Comparison of ENCODE assay signal across 9 cellular contexts in genomic region chr1:30744060-30744756, GRCh38. TPM values are rescaled to one million over a fixed set of nuclear protein-coding genes. Genes with fewer than 3 reads are reported as not detected.
DNase-seq lines count a peak whose midpoint lies in the region; FAIRE-seq and TF ChIP-seq lines count a peak whose summit lies in the region.
"Had no signal": no experiment of that assay in that cellular context is flagged by ENCODE, and none has a peak within 500 bp of the region (broad histone marks: within the 10 kb centered on the region; RNA-seq: fewer than 3 reads in every experiment).

No MANE protein-coding gene starts in this region.

- peak overlapping the region; percentile 20; the same call in 1 of the 2 replicates for H3K4me2 ChIP-seq in OCI-LY1 (ENCODE audit: low read length)

- H3K36me3 Mint-ChIP-seq in CD4-positive, alpha-beta memory T cell = peaks cover 45 to 78% of the 10 kb centered on the region in 2 donors

- H3K27me3 Mint-ChIP-seq in CD4-positive, alpha-beta memory T cell = no peaks in the 10 kb centered on the region

- POLR2A ChIA-PET in CD4-positive, alpha-beta memory T cell (lab: Charles Lee; ENCODE audit: partially characterized antibody) = interaction anchor here (1.0 to 37.5 kb wide), 8 partner anchors 12 to 1365 kb away, joined by 3 to 1160 read pairs (median 20); partner anchors contain the start of gene LAPTM5

- peak in 3 of 5 donors; percentile 59 to 75 (median 66) for DNase-seq in CD4-positive, alpha-beta memory T cell
- DNase-seq in GM20000 (ENCODE audit: low spot score) (peak; percentile 57), fibroblast of mammary gland (ENCODE audit: low read depth) (peak; percentile 35), RCC 7860 (ENCODE audit: low spot score) (no peak), NCI-H774 (lab: John Stamatoyannopoulos, UW) (no peak), dedifferentiated amniotic fluid mesenchymal stem cell (ENCODE audit: extremely low spot score) (no peak), LoVo (ENCODE audit: low spot score) (no peak)

- H3K9me3 Mint-ChIP-seq in CD4-positive, alpha-beta memory T cell = peaks cover 0 to 3% (median 0%) of the 10 kb centered on the region in 8 donors

- peaks cover 45% of the 10 kb centered on the region for H3K36me3 ChIP-seq in CD4-positive, alpha-beta memory T cell (ENCODE audit: insufficient read depth, low read length)
- peaks cover 18% of the 10 kb centered on the region for H3K36me3 ChIP-seq in OCI-LY1 (ENCODE audit: insufficient read depth, low read length)

- H3K4me3 Mint-ChIP-seq in CD4-positive, alpha-beta memory T cell = peak overlapping the region; percentile 77 to 98 (median 89)

- H3K9me2 ChIP-seq in OCI-LY1 (ENCODE audit: low read depth, low read length) = no peaks in the 10 kb centered on the region

- H3K27ac ChIP-seq in CD4-positive, alpha-beta memory T cell (ENCODE audit: low read depth, low read length) = peak overlapping the region; percentile 92
- H3K27ac ChIP-seq in OCI-LY1 (ENCODE audit: low read depth, low read length, poor library complexity, severe bottlenecking) = peak overlapping the region; percentile 53

- peak overlapping the region; percentile 30 to 48 for H3K4me3 ChIP-seq in CD4-positive, alpha-beta memory T cell (ENCODE audit: low read length in 2 of 2)
- H3K4me3 ChIP-seq in OCI-LY1 (ENCODE audit: low read depth, low read length, poor library complexity, severe bottlenecking) (no peak overlapping the region), fibroblast of mammary gland (ENCODE audit: control insufficient read depth, low read depth, low read length) (no peak overlapping the region)

- no peak overlapping the region for H2AFZ ChIP-seq in OCI-LY1 (ENCODE audit: low read length)

- no peaks in the 10 kb centered on the region for H4K20me1 ChIP-seq in OCI-LY1 (ENCODE audit: insufficient read depth, low read length)

- peak overlapping the region; percentile 95 to 99 (median 98) for H3K27ac Mint-ChIP-seq in CD4-positive, alpha-beta memory T cell

- peaks cover 96% of the 10 kb centered on the region for H3K4me1 ChIP-seq in CD4-positive, alpha-beta memory T cell (ENCODE audit: insufficient read depth, low read length)
- peaks cover 52% of the 10 kb centered on the region for H3K4me1 ChIP-seq in OCI-LY1 (ENCODE audit: insufficient read depth, low read length, severe bottlenecking)

- no peaks in the 10 kb centered on the region for H3K9me3 ChIP-seq in CD4-positive, alpha-beta memory T cell (ENCODE audit: control insufficient read depth in 1 of 2, low read length in 2 of 2)
- no peaks in the 10 kb centered on the region for H3K9me3 ChIP-seq in OCI-LY1 (ENCODE audit: low read length)

- CTCF ChIA-PET in CD4-positive, alpha-beta memory T cell (lab: Charles Lee; ENCODE audit: partially characterized antibody) = interaction anchor here (0.6 to 7.7 kb wide), 12 partner anchors 11 to 168 kb away, joined by 3 to 111 read pairs (median 5); partner anchors contain the start of genes LAPTM5 and MATN1

- intact Hi-C loops in CD4-positive, alpha-beta memory T cell (cut with micrococcal nuclease) = no loop called here

- H3K79me2 ChIP-seq in OCI-LY1 (ENCODE audit: insufficient read depth, low read length) = no peaks in the 10 kb centered on the region

- TF ChIP-seq CTCF in GM20000 (IDR thresholded peaks at IDR 0.05; ENCODE audit: extremely low read depth, missing control alignments) (no peak), OCI-LY1 (IDR thresholded peaks at IDR 0.05; ENCODE audit: low read length) (no peak), fibroblast of mammary gland (conservative IDR thresholded peaks at IDR 0.05; ENCODE audit: control insufficient read depth, insufficient read depth, low read depth, low read length) (no peak)

- H3F3A ChIP-seq in OCI-LY1 (ENCODE audit: insufficient read depth, low read length) = no peaks in the 10 kb centered on the region

- no peak for FAIRE-seq in RCC 7860 (lab: Jason Lieb, UNC)

- H3K9ac ChIP-seq in OCI-LY1 (ENCODE audit: low read length) = no peak overlapping the region

- H3K4me1 Mint-ChIP-seq in CD4-positive, alpha-beta memory T cell = peaks cover 81 to 100% (median 88%) of the 10 kb centered on the region in 4 donors

- H3K27me3 ChIP-seq in CD4-positive, alpha-beta memory T cell (ENCODE audit: insufficient read depth, low read length) = no peaks in the 10 kb centered on the region
- H3K27me3 ChIP-seq in OCI-LY1 (ENCODE audit: insufficient read depth, low read length) = peaks cover 5% of the 10 kb centered on the region; the same call in 1 of the 2 replicates

RNA-seq across cellular contexts. Expression of gene LAPTM5, which starts 13.4 kb away (rescaled TPM):
- total RNA-seq in CD4-positive, alpha-beta memory T cell = 100 to 1,000 TPM; 587 to 608 TPM
- polyA plus RNA-seq in CD4-positive, alpha-beta memory T cell = 100 to 1,000 TPM; 563 to 851 TPM

RNA-seq across cellular contexts. Expression of gene MATN1, which starts 20.8 kb away (rescaled TPM):
- total RNA-seq in CD4-positive, alpha-beta memory T cell = under 1 TPM in 1 of 2 experiments, not detected in 1; 0.12 TPM
- 1 to 10 TPM in 1 of 2 donors, under 1 TPM in 1; 0.53 to 1.2 TPM for polyA plus RNA-seq in CD4-positive, alpha-beta memory T cell
- total RNA-seq: glomerular endothelial cell had no signal

Comparison
In these comparisons a context has a peak if more than half of its experiments do, and no peak if none do; other contexts are left out.
1. DNase-seq: peak in CD4-positive, alpha-beta memory T cell (3 of 5), GM20000 (single experiment) and fibroblast of mammary gland (single experiment); none in RCC 7860 (single experiment), NCI-H774 (single experiment), dedifferentiated amniotic fluid mesenchymal stem cell (single experiment) and LoVo (single experiment).
2. H3K4me3 ChIP-seq: peak in CD4-positive, alpha-beta memory T cell (2 of 2); none in OCI-LY1 (single experiment) and fibroblast of mammary gland (single experiment).